Comparison of ENCODE assay signal across 15 cellular contexts in genomic region chr14:104385189-104386135, GRCh38.
A peak's percentile ranks its signal among the peaks of the same experiment; 100 is the strongest.
DNase-seq lines count a peak whose midpoint lies in the region; ATAC-seq, FAIRE-seq and TF ChIP-seq lines count a peak whose summit lies in the region.
"Had no signal": no experiment of that assay in that cellular context is flagged by ENCODE, and none has a peak within 500 bp of the region (broad histone marks: within the 10 kb centered on the region; RNA-seq: fewer than 3 reads in every experiment).

No MANE protein-coding gene starts in this region.

- intact Hi-C loops in activated naive CD4-positive, alpha-beta T cell treated with anti-CD3 and anti-CD28 coated beads for 36 hours (cut with micrococcal nuclease): no loop called here

- no peak for ATAC-seq in stimulated activated memory B cell treated with anti-CD40 and anti-IgM and Interleukin-4, amounts not matched to agents 10 μg/mL and 1 μg/mL and 100 μg/mL, for 72 hours
- ATAC-seq in HG03469 (IDR thresholded peaks at IDR 0.05; ENCODE audit: unreplicated experiment): no peak
- ATAC-seq: stimulated activated naive CD8-positive, alpha-beta T cell treated with anti-CD3 and anti-CD28 coated beads, Interleukin-15, amount 100 ng/mL, for 72 hours; T-cell had no signal

- H3K4me1 Mint-ChIP-seq in activated naive CD4-positive, alpha-beta T cell treated with anti-CD3 and anti-CD28 coated beads for 36 hours (ENCODE audit: low read depth): peaks cover 15% of the 10 kb centered on the region
- H3K4me1 Mint-ChIP-seq in mesothelial cell of epicardium: peaks cover 5% of the 10 kb centered on the region
- peaks cover 47% of the 10 kb centered on the region for H3K4me1 Mint-ChIP-seq in stimulated activated memory B cell treated with anti-CD40 and anti-IgM and Interleukin-4, amounts not matched to agents 10 μg/mL and 1 μg/mL and 100 μg/mL, for 72 hours

- peaks cover 11% of the 10 kb centered on the region for H3K9me3 Mint-ChIP-seq in activated naive CD4-positive, alpha-beta T cell treated with anti-CD3 and anti-CD28 coated beads for 36 hours
- H3K9me3 Mint-ChIP-seq in mesothelial cell of epicardium: peaks cover 8% of the 10 kb centered on the region
- H3K9me3 Mint-ChIP-seq in stimulated activated memory B cell treated with anti-CD40 and anti-IgM and Interleukin-4, amounts not matched to agents 10 μg/mL and 1 μg/mL and 100 μg/mL, for 72 hours: peaks cover 11% of the 10 kb centered on the region

- no peak overlapping the region for H3K27ac Mint-ChIP-seq in activated naive CD4-positive, alpha-beta T cell treated with anti-CD3 and anti-CD28 coated beads for 36 hours
- peak overlapping the region; percentile 26 for H3K27ac Mint-ChIP-seq in mesothelial cell of epicardium
- peak overlapping the region; percentile 51 for H3K27ac Mint-ChIP-seq in stimulated activated memory B cell treated with anti-CD40 and anti-IgM and Interleukin-4, amounts not matched to agents 10 μg/mL and 1 μg/mL and 100 μg/mL, for 72 hours
- H3K27ac Mint-ChIP-seq: stimulated activated naive CD8-positive, alpha-beta T cell treated with anti-CD3 and anti-CD28 coated beads, Interleukin-15, amount 100 ng/mL, for 72 hours had no signal

- H3K27me3 Mint-ChIP-seq in activated naive CD4-positive, alpha-beta T cell treated with anti-CD3 and anti-CD28 coated beads for 36 hours (ENCODE audit: low read depth): no peaks in the 10 kb centered on the region
- peaks cover 7% of the 10 kb centered on the region for H3K27me3 Mint-ChIP-seq in mesothelial cell of epicardium (ENCODE audit: low read depth)
- H3K27me3 Mint-ChIP-seq in stimulated activated memory B cell treated with anti-CD40 and anti-IgM and Interleukin-4, amounts not matched to agents 10 μg/mL and 1 μg/mL and 100 μg/mL, for 72 hours: peaks cover 41% of the 10 kb centered on the region
- H3K27me3 Mint-ChIP-seq: stimulated activated naive CD8-positive, alpha-beta T cell treated with anti-CD3 and anti-CD28 coated beads, Interleukin-15, amount 100 ng/mL, for 72 hours; T-cell had no signal

- no peak overlapping the region for H3K4me3 Mint-ChIP-seq in activated naive CD4-positive, alpha-beta T cell treated with anti-CD3 and anti-CD28 coated beads for 36 hours
- no peak overlapping the region for H3K4me3 Mint-ChIP-seq in mesothelial cell of epicardium
- H3K4me3 Mint-ChIP-seq in stimulated activated memory B cell treated with anti-CD40 and anti-IgM and Interleukin-4, amounts not matched to agents 10 μg/mL and 1 μg/mL and 100 μg/mL, for 72 hours: no peak overlapping the region
- H3K4me3 Mint-ChIP-seq: stimulated activated naive CD8-positive, alpha-beta T cell treated with anti-CD3 and anti-CD28 coated beads, Interleukin-15, amount 100 ng/mL, for 72 hours; T-cell had no signal

- no peak for FAIRE-seq in RCC 7860 (lab: Jason Lieb, UNC)
- FAIRE-seq: astrocyte had no signal

- no peak for TF ChIP-seq CTCF in mesothelial cell of epicardium (IDR thresholded peaks at IDR 0.05; ENCODE audit: unreplicated experiment)

- DNase-seq in activated naive CD4-positive, alpha-beta T cell treated with anti-CD3 and anti-CD28 coated beads, Interleukin-2, amount 50 U/mL, for 16 hours: peak; percentile 7
- DNase-seq in activated naive CD4-positive, alpha-beta T cell treated with anti-CD3 and anti-CD28 coated beads for 36 hours: no peak
- DNase-seq in NCI-H2227 treated with DMSO at 0.1 percent for 48 hours (lab: John Stamatoyannopoulos, UW) (peak; percentile 60), mesothelial cell of epicardium (ENCODE audit: low spot score in 2 of 2, unreplicated experiment in 2 of 2) (no peak), HPDE6-E6E7 (ENCODE audit: extremely low spot score) (no peak), RCC 7860 (ENCODE audit: low spot score) (no peak)
- DNase-seq: GOT3; kidney glomerular epithelial cell; occipital lobe; stimulated activated CD4-positive, alpha-beta T cell treated with anti-CD3 and anti-CD28 coated beads, Interleukin-1b, Interleukin-23, amount 100 ng/mL, for 48 hours; stimulated activated naive CD8-positive, alpha-beta T cell treated with anti-CD3 and anti-CD28 coated beads, Interleukin-15, amount 100 ng/mL, for 72 hours had no signal

- CTCF ChIA-PET in activated naive CD4-positive, alpha-beta T cell treated with anti-CD3 and anti-CD28 coated beads for 36 hours (lab: Charles Lee): no interaction called here

- H3K36me3 Mint-ChIP-seq in activated naive CD4-positive, alpha-beta T cell treated with anti-CD3 and anti-CD28 coated beads for 36 hours (ENCODE audit: low read depth): peaks cover 3% of the 10 kb centered on the region
- peaks cover 2% of the 10 kb centered on the region for H3K36me3 Mint-ChIP-seq in mesothelial cell of epicardium
- H3K36me3 Mint-ChIP-seq in stimulated activated memory B cell treated with anti-CD40 and anti-IgM and Interleukin-4, amounts not matched to agents 10 μg/mL and 1 μg/mL and 100 μg/mL, for 72 hours: peaks cover 6% of the 10 kb centered on the region

Comparison
In these comparisons a context has a peak if more than half of its experiments do, and no peak if none do; other contexts are left out.
1. DNase-seq: peak in activated naive CD4-positive, alpha-beta T cell treated with anti-CD3 and anti-CD28 coated beads, Interleukin-2, amount 50 U/mL, for 16 hours (single experiment) and NCI-H2227 treated with DMSO at 0.1 percent for 48 hours (single experiment); none in activated naive CD4-positive, alpha-beta T cell treated with anti-CD3 and anti-CD28 coated beads for 36 hours (single experiment), mesothelial cell of epicardium (0 of 2), HPDE6-E6E7 (single experiment) and RCC 7860 (single experiment).